In genomic region chr2:190677255-190677654, GRCh38 we compare ENCODE assay signal across 15 cellular contexts.
"Had no signal": no experiment of that assay in that cellular context is flagged by ENCODE, and none has a peak within 500 bp of the region (broad histone marks: within the 10 kb centered on the region; RNA-seq: fewer than 3 reads in every experiment).

No MANE protein-coding gene starts in this region.

- H3K4me3 ChIP-seq: pancreas, sigmoid colon, spleen, stomach, testis, upper lobe of right lung had no signal

- H3K27me3 ChIP-seq: pancreas, sigmoid colon, spleen, stomach, testis, upper lobe of right lung had no signal

- H3K4me3 Mint-ChIP-seq: activated T-cell treated with anti-CD3 and anti-CD28 coated beads, Interleukin-2, amount 50 U/mL, for 4 hours; brain; dendritic cell treated with granulocyte-macrophage colony-stimulating factor and Interleukin-4, amounts not matched to agents 40 ng/mL and 50 ng/mL, for 4 days had no signal

- DNase-seq: activated CD4-positive, alpha-beta T cell treated with anti-CD3 and anti-CD28 coated beads for 4 hours; activated T-cell treated with anti-CD3 and anti-CD28 coated beads, Interleukin-2, amount 50 U/mL, for 4 hours; effector memory CD4-positive, alpha-beta T cell; foreskin melanocyte; kidney glomerular epithelial cell; midbrain; pancreas; sigmoid colon; spleen; stimulated activated CD4-positive, alpha-beta T cell treated with anti-CD3 and anti-CD28 coated beads, Interleukin-1b, Interleukin-23, amount 100 ng/mL, for 48 hours; stomach; testis; upper lobe of right lung had no signal

- H3K9me3 ChIP-seq: pancreas, sigmoid colon, spleen, stomach, testis, upper lobe of right lung had no signal

- H3K27ac ChIP-seq: pancreas, sigmoid colon, stomach, testis, upper lobe of right lung had no signal

- H3K9me3 Mint-ChIP-seq: activated T-cell treated with anti-CD3 and anti-CD28 coated beads, Interleukin-2, amount 50 U/mL, for 4 hours; brain had no signal

- H3K27me3 Mint-ChIP-seq: brain; dendritic cell treated with granulocyte-macrophage colony-stimulating factor and Interleukin-4, amounts not matched to agents 40 ng/mL and 50 ng/mL, for 4 days had no signal

- ATAC-seq: activated T-cell treated with anti-CD3 and anti-CD28 coated beads, Interleukin-2, amount 50 U/mL, for 4 hours; pancreas; upper lobe of right lung had no signal

- H3K4me1 ChIP-seq: pancreas had no signal

- H3K36me3 ChIP-seq: pancreas had no signal

- H3K27ac Mint-ChIP-seq: dendritic cell treated with granulocyte-macrophage colony-stimulating factor and Interleukin-4, amounts not matched to agents 40 ng/mL and 50 ng/mL, for 4 days had no signal
